ENCODE assay signal across 23 cellular contexts in the genomic region with DNA sequence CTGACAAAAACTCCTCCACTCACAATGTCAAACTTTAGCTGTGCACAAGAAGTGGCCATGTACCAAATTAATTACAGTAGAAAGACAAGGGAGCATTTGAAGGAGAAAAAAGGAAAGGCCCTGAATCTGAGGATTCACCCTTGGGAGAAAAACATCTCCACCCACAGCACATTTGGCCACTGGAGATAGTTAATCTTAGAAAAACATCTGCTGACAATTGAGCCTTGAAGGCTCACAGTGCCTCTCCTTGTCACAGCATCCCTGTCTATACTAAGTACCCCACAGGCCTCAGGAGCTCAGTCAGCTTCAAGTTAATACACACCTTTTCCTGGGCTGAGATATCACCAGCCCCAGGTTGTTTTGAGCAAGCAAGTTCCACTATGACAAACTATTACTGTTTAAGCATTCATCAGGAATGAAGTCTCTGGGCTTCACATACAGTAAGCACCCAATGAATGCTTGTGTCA.
"Had no signal": no experiment of that assay in that cellular context is flagged by ENCODE, and none has a peak within 500 bp of the region (broad histone marks: within the 10 kb centered on the region; RNA-seq: fewer than 3 reads in every experiment).

No MANE protein-coding gene starts in this region.

- DNase-seq: hypothalamus; immature natural killer cell; kidney; left colon; left lung; lower lobe of right lung; mammary epithelial cell; mesenchymal stem cell; naive thymus-derived CD8-positive, alpha-beta T cell; nucleus accumbens; pancreas; right lobe of liver; stimulated activated CD4-positive, alpha-beta T cell treated with anti-CD3 and anti-CD28 coated beads, Interleukin-1b, Interleukin-23, amount 100 ng/mL, for 48 hours; stimulated activated CD4-positive, alpha-beta T cell treated with anti-CD3 and anti-CD28 coated beads, Interleukin-2, amount 100 ng/mL, for 48 hours; stimulated activated CD4-positive, alpha-beta T cell treated with anti-CD3 and anti-CD28 coated beads, Interleukin-4, amount 100 ng/mL, for 4 hours; stimulated activated CD8-positive, alpha-beta memory T cell treated with anti-CD3 and anti-CD28 coated beads, Interleukin-4, amount 100 ng/mL, for 48 hours; stimulated activated naive B cell treated with anti-CD40 and anti-IgM and Interleukin-4, amounts not matched to agents 10 μg/mL and 1 μg/mL and 100 μg/mL, for 72 hours; stimulated activated naive CD8-positive, alpha-beta T cell treated with anti-CD3 and anti-CD28 coated beads, Interleukin-15, Interleukin-2, amounts not matched to agents 100 U/mL and 50 U/mL, for 24 hours; stomach; testis; thyroid gland; transverse colon; upper lobe of left lung had no signal

- ATAC-seq: left colon; left lung; lower lobe of right lung; naive thymus-derived CD8-positive, alpha-beta T cell; pancreas; right lobe of liver; stimulated activated naive B cell treated with anti-CD40 and anti-IgM and Interleukin-4, amounts not matched to agents 10 μg/mL and 1 μg/mL and 100 μg/mL, for 72 hours; stimulated activated naive CD8-positive, alpha-beta T cell treated with anti-CD3 and anti-CD28 coated beads, Interleukin-15, Interleukin-2, amounts not matched to agents 100 U/mL and 50 U/mL, for 24 hours had no signal
